18 cellular contexts compared by ENCODE assay signal in genomic region chr2:226611944-226612318, GRCh38.
DNase-seq lines count a peak whose midpoint lies in the region; ATAC-seq lines count a peak whose summit lies in the region.
"Had no signal": no experiment of that assay in that cellular context is flagged by ENCODE, and none has a peak within 500 bp of the region (broad histone marks: within the 10 kb centered on the region; RNA-seq: fewer than 3 reads in every experiment).

No MANE protein-coding gene starts in this region.

- H3K27me3 Mint-ChIP-seq in activated naive CD8-positive, alpha-beta T cell treated with anti-CD3 and anti-CD28 coated beads, Interleukin-2, amount 50 U/mL, for 24 hours, result peaks cover 13% of the 10 kb centered on the region

- H3K36me3 Mint-ChIP-seq in activated naive CD8-positive, alpha-beta T cell treated with anti-CD3 and anti-CD28 coated beads, Interleukin-2, amount 50 U/mL, for 24 hours (ENCODE audit: low read depth), result no peaks in the 10 kb centered on the region
- H3K36me3 Mint-ChIP-seq: CD14-positive monocyte had no signal

- H3K27ac Mint-ChIP-seq in activated naive CD8-positive, alpha-beta T cell treated with anti-CD3 and anti-CD28 coated beads, Interleukin-2, amount 50 U/mL, for 24 hours, result no peak overlapping the region
- H3K27ac Mint-ChIP-seq: CD14-positive monocyte; effector memory CD8-positive, alpha-beta T cell had no signal

- DNase-seq in ELR (ENCODE audit: low read depth) (peak; percentile 91), RPMI7951 (ENCODE audit: low read depth) (peak; percentile 58), renal cortical epithelial cell (ENCODE audit: low read depth) (peak; percentile 93)
- no peak for DNase-seq in activated T-cell treated with anti-CD3 and anti-CD28 coated beads, Interleukin-2, amount 50 U/mL, for 48 hours
- no peak for DNase-seq in activated naive CD8-positive, alpha-beta T cell treated with anti-CD3 and anti-CD28 coated beads, Interleukin-2, amount 50 U/mL, for 24 hours
- DNase-seq in activated naive CD4-positive, alpha-beta T cell treated with Interleukin-2 at 50 U/mL for 16 hours, result no peak
- no peak for DNase-seq in stimulated activated CD4-positive, alpha-beta T cell treated with anti-CD3 and anti-CD28 coated beads, Interleukin-1b, Interleukin-23, amount 100 ng/mL, for 48 hours
- DNase-seq: activated gamma-delta T cell treated with Interleukin-2 at 50 U/mL for 16 hours; effector memory CD8-positive, alpha-beta T cell; Karpas-422; midbrain; NCI-H1694; NCI-H510A treated with DMSO at 0.1 percent for 48 hours; sigmoid colon; stimulated activated naive CD4-positive, alpha-beta T cell treated with Interleukin-2 at 50 U/mL for 16 hours; WERI-Rb-1 had no signal

- peaks cover 15% of the 10 kb centered on the region for H3K4me1 Mint-ChIP-seq in activated naive CD8-positive, alpha-beta T cell treated with anti-CD3 and anti-CD28 coated beads, Interleukin-2, amount 50 U/mL, for 24 hours
- H3K4me1 Mint-ChIP-seq: CD14-positive monocyte had no signal

- peak; percentile 48 for ATAC-seq in esophagus mucosa
- ATAC-seq in activated naive CD8-positive, alpha-beta T cell treated with anti-CD3 and anti-CD28 coated beads, Interleukin-2, amount 50 U/mL, for 24 hours, result no peak
- ATAC-seq: effector memory CD8-positive, alpha-beta T cell had no signal

- H3K4me3 Mint-ChIP-seq in activated naive CD8-positive, alpha-beta T cell treated with anti-CD3 and anti-CD28 coated beads, Interleukin-2, amount 50 U/mL, for 24 hours, result no peak overlapping the region
- H3K4me3 Mint-ChIP-seq: CD14-positive monocyte; effector memory CD8-positive, alpha-beta T cell had no signal

- H3K9me3 Mint-ChIP-seq in activated naive CD8-positive, alpha-beta T cell treated with anti-CD3 and anti-CD28 coated beads, Interleukin-2, amount 50 U/mL, for 24 hours, result no peaks in the 10 kb centered on the region
- H3K9me3 Mint-ChIP-seq: effector memory CD8-positive, alpha-beta T cell had no signal

Comparison
In these comparisons a context has a peak if more than half of its experiments do, and no peak if none do; other contexts are left out.
1. DNase-seq: peak in ELR (single experiment), RPMI7951 (single experiment) and renal cortical epithelial cell (single experiment); none in activated T-cell treated with anti-CD3 and anti-CD28 coated beads, Interleukin-2, amount 50 U/mL, for 48 hours (0 of 2), activated naive CD8-positive, alpha-beta T cell treated with anti-CD3 and anti-CD28 coated beads, Interleukin-2, amount 50 U/mL, for 24 hours (single experiment), activated naive CD4-positive, alpha-beta T cell treated with Interleukin-2 at 50 U/mL for 16 hours (single experiment) and stimulated activated CD4-positive, alpha-beta T cell treated with anti-CD3 and anti-CD28 coated beads, Interleukin-1b, Interleukin-23, amount 100 ng/mL, for 48 hours (single experiment).